ENCODE assay signal across 36 cellular contexts in genomic region chr10:10503772-10504171, GRCh38.
A peak's percentile ranks its signal among the peaks of the same experiment; 100 is the strongest.
DNase-seq lines count a peak whose midpoint lies in the region; ATAC-seq, FAIRE-seq and TF ChIP-seq lines count a peak whose summit lies in the region.
"Had no signal": no experiment of that assay in that cellular context is flagged by ENCODE, and none has a peak within 500 bp of the region (broad histone marks: within the 10 kb centered on the region; RNA-seq: fewer than 3 reads in every experiment).

No MANE protein-coding gene starts in this region.

- TF ChIP-seq RAD21 in HepG2 (CRISPR knock-in tag; IDR thresholded peaks at IDR 0.05) (no peak), A549 (conservative IDR thresholded peaks at IDR 0.05 in 1 of 2, IDR thresholded peaks at IDR 0.05 in 1 of 2) (no peak), IMR-90 (IDR thresholded peaks at IDR 0.05; ENCODE audit: low read length) (no peak)

- no peak overlapping the region for H2AK9ac ChIP-seq in IMR-90 (replicated peaks; ENCODE audit: low read depth, low read length, poor library complexity)

- no peaks in the 10 kb centered on the region for H3K9me1 ChIP-seq in IMR-90 (ENCODE audit: insufficient read depth, low read length)

- no peak overlapping the region for H3K4me3 Mint-ChIP-seq in T-helper 2 cell treated with Interferon-gamma antibody and Interleukin-4, amounts not matched to agents 5 μg/mL and 100 μg/mL, for 36 hours
- H3K4me3 Mint-ChIP-seq: B cell; CD14-positive monocyte; CD4-positive, alpha-beta memory T cell; CD4-positive, alpha-beta T cell; CD4-positive, CD25-positive, alpha-beta regulatory T cell; CD8-positive, alpha-beta memory T cell; CD8-positive, alpha-beta T cell had no signal

- no peak overlapping the region for H2BK15ac ChIP-seq in IMR-90 (ENCODE audit: low read depth, low read length)

- H3K4ac ChIP-seq in IMR-90 (ENCODE audit: low read depth, low read length) = no peak overlapping the region

- H4K8ac ChIP-seq in IMR-90 (ENCODE audit: low read depth in 2 of 2, low read length in 2 of 2) = no peak overlapping the region

- peaks cover 18% of the 10 kb centered on the region for H3K4me1 Mint-ChIP-seq in T-helper 2 cell treated with Interferon-gamma antibody and Interleukin-4, amounts not matched to agents 5 μg/mL and 100 μg/mL, for 36 hours (ENCODE audit: low read depth)
- H3K4me1 Mint-ChIP-seq: B cell; CD4-positive, alpha-beta memory T cell; CD4-positive, CD25-positive, alpha-beta regulatory T cell; CD8-positive, alpha-beta memory T cell had no signal

- H3K27ac Mint-ChIP-seq in T-helper 2 cell treated with Interferon-gamma antibody and Interleukin-4, amounts not matched to agents 5 μg/mL and 100 μg/mL, for 36 hours = no peak overlapping the region
- H3K27ac Mint-ChIP-seq: B cell; CD14-positive monocyte; CD4-positive, alpha-beta memory T cell; CD4-positive, alpha-beta T cell; CD4-positive, CD25-positive, alpha-beta regulatory T cell; CD8-positive, alpha-beta memory T cell; CD8-positive, alpha-beta T cell had no signal

- H3K4me3 ChIP-seq in HepG2 (replicated peaks in 1 of 3; ENCODE audit: insufficient read depth in 1 of 3, low read depth in 2 of 3, low read length in 3 of 3) = no peak overlapping the region
- no peak overlapping the region for H3K4me3 ChIP-seq in right lobe of liver
- H3K4me3 ChIP-seq in A549 = no peak overlapping the region
- H3K4me3 ChIP-seq in ACC112 (ENCODE audit: low read depth, low read length) = no peak overlapping the region
- H3K4me3 ChIP-seq in IMR-90 (ENCODE audit: insufficient read depth, low read depth, low read length) = no peak overlapping the region
- H3K4me3 ChIP-seq: BLaER1; BLaER1 treated with 17β-estradiol and CSF1 and Interleukin-3, amounts not matched to agents 10 nM and 100 nM had no signal

- H3K9ac ChIP-seq in HepG2 (ENCODE audit: insufficient read depth, low read depth, low read length) (no peak overlapping the region), IMR-90 (ENCODE audit: low read depth, low read length) (no peak overlapping the region)
- H3K9ac ChIP-seq: BLaER1; BLaER1 treated with 17β-estradiol and CSF1 and Interleukin-3, amounts not matched to agents 10 nM and 100 nM had no signal

- TF ChIP-seq EP300 in HepG2 (IDR thresholded peaks at IDR 0.05; ENCODE audit: low read depth in 2 of 2, low read length in 2 of 2) = no peak
- no peak for TF ChIP-seq EP300 in HepG2 (CRISPR knock-in tag; IDR thresholded peaks at IDR 0.05; ENCODE audit: borderline replicate concordance)
- no peak for TF ChIP-seq EP300 in A549 (IDR thresholded peaks at IDR 0.05)

- H3K4me2 ChIP-seq in HepG2 (ENCODE audit: low read depth, low read length) (no peak overlapping the region), A549 (no peak overlapping the region), IMR-90 (ENCODE audit: low read depth, low read length) (no peak overlapping the region)
- H3K4me2 ChIP-seq: BLaER1; BLaER1 treated with 17β-estradiol and CSF1 and Interleukin-3, amounts not matched to agents 10 nM and 100 nM had no signal

- in situ Hi-C loops in HepG2 (cut with HindIII; ENCODE audit: extremely low pct_ligation_motif_present, low pct_unique_long_range_greater_than_20kb) = no loop called here
- in situ Hi-C loops in IMR-90 (cut with MboI; ENCODE audit: low sequenced_read_pairs) = no loop called here

- ATAC-seq in HepG2 (no peak), right lobe of liver (no peak), A549 (no peak), IMR-90 (ENCODE audit: low read depth) (no peak)
- ATAC-seq: CD8-positive, alpha-beta T cell had no signal

- POLR2A ChIA-PET in HepG2 (lab: Yijun Ruan, JAX) = no interaction called here
- POLR2A ChIA-PET in A549 (lab: Yijun Ruan, JAX) = no interaction called here
- POLR2A ChIA-PET in IMR-90 (lab: Charles Lee; ENCODE audit: unreplicated experiment) = no interaction called here

- peaks cover 1% of the 10 kb centered on the region for H3K36me3 Mint-ChIP-seq in T-helper 2 cell treated with Interferon-gamma antibody and Interleukin-4, amounts not matched to agents 5 μg/mL and 100 μg/mL, for 36 hours (ENCODE audit: low read depth)
- H3K36me3 Mint-ChIP-seq: CD14-positive monocyte; CD4-positive, alpha-beta memory T cell; CD4-positive, CD25-positive, alpha-beta regulatory T cell; CD8-positive, alpha-beta memory T cell; CD8-positive, alpha-beta T cell had no signal

- H3K27me3 Mint-ChIP-seq in T-helper 2 cell treated with Interferon-gamma antibody and Interleukin-4, amounts not matched to agents 5 μg/mL and 100 μg/mL, for 36 hours (ENCODE audit: low read depth) = no peaks in the 10 kb centered on the region
- H3K27me3 Mint-ChIP-seq: CD4-positive, CD25-positive, alpha-beta regulatory T cell had no signal

- DNase-seq in HepG2 (ENCODE audit: low spot score) (no peak), right lobe of liver (no peak), A549 (ENCODE audit: low read depth in 1 of 2, low spot score in 1 of 2) (no peak), IMR-90 (no peak), dedifferentiated amniotic fluid mesenchymal stem cell (ENCODE audit: extremely low spot score) (no peak), AML-193 (lab: John Stamatoyannopoulos, UW) (no peak)
- DNase-seq in T-helper 2 cell treated with Interferon-gamma antibody and Interleukin-4, amounts not matched to agents 5 μg/mL and 100 μg/mL, for 36 hours (ENCODE audit: low spot score) = no peak
- DNase-seq: 8988T; ACHN; BE2C; C1 segment of cervical spinal cord; Caco-2; Calu3; CD4-positive, alpha-beta memory T cell; CD4-positive, alpha-beta T cell; CD4-positive, CD25-positive, alpha-beta regulatory T cell; CD8-positive, alpha-beta memory T cell; CD8-positive, alpha-beta T cell; COR-L47; DMS 273 treated with DMSO at 0.1 percent for 48 hours; DMS153; DMS53; DMS79; DMS79 treated with DMSO at 0.1 percent for 48 hours; DND-41; EL had no signal

- no peaks in the 10 kb centered on the region for H3K79me1 ChIP-seq in IMR-90 (ENCODE audit: low read depth in 1 of 2, low read length in 2 of 2)

- H4K5ac ChIP-seq in IMR-90 (ENCODE audit: low read depth, low read length) = no peak overlapping the region

- H3K79me2 ChIP-seq in HepG2 (ENCODE audit: insufficient read depth, low read length) (no peaks in the 10 kb centered on the region), ACC112 (ENCODE audit: control insufficient read depth, insufficient read depth, low read length, unreplicated experiment) (no peaks in the 10 kb centered on the region)

- H3K9me3 Mint-ChIP-seq in T-helper 2 cell treated with Interferon-gamma antibody and Interleukin-4, amounts not matched to agents 5 μg/mL and 100 μg/mL, for 36 hours = peaks cover 20% of the 10 kb centered on the region

- H4K20me1 ChIP-seq in HepG2 (ENCODE audit: insufficient read depth, low read length) = no peaks in the 10 kb centered on the region
- H4K20me1 ChIP-seq in IMR-90 (ENCODE audit: insufficient read depth, low read length) = no peaks in the 10 kb centered on the region
- H4K20me1 ChIP-seq: BLaER1; BLaER1 treated with 17β-estradiol and CSF1 and Interleukin-3, amounts not matched to agents 10 nM and 100 nM had no signal

- TF ChIP-seq CTCF in HepG2 (CRISPR knock-in tag; IDR thresholded peaks at IDR 0.05) = no peak
- no peak for TF ChIP-seq CTCF in right lobe of liver (IDR thresholded peaks at IDR 0.05)
- TF ChIP-seq CTCF in A549 (IDR thresholded peaks at IDR 0.05) = no peak
- TF ChIP-seq CTCF in IMR-90 (conservative IDR thresholded peaks at IDR 0.05; ENCODE audit: low read depth, low read length) = no peak

- no peak overlapping the region for H2BK5ac ChIP-seq in IMR-90 (ENCODE audit: low read depth, low read length, poor library complexity, severe bottlenecking)

- H2BK20ac ChIP-seq in IMR-90 (ENCODE audit: low read depth, low read length) = no peak overlapping the region

- H4K91ac ChIP-seq in IMR-90 (ENCODE audit: insufficient read depth, low read depth, low read length) = no peak overlapping the region

- no peaks in the 10 kb centered on the region for H3K36me3 ChIP-seq in HepG2 (replicated peaks in 1 of 2; ENCODE audit: control insufficient read depth in 1 of 2, insufficient read depth in 2 of 2, low read length in 2 of 2)
- no peaks in the 10 kb centered on the region for H3K36me3 ChIP-seq in right lobe of liver
- H3K36me3 ChIP-seq in ACC112 (ENCODE audit: insufficient read depth, low read length) = no peaks in the 10 kb centered on the region
- no peaks in the 10 kb centered on the region for H3K36me3 ChIP-seq in IMR-90 (ENCODE audit: control insufficient read depth, insufficient read depth, low read length)
- H3K36me3 ChIP-seq: BE2C; BLaER1; BLaER1 treated with 17β-estradiol and CSF1 and Interleukin-3, amounts not matched to agents 10 nM and 100 nM had no signal

- FAIRE-seq in HepG2 (lab: Jason Lieb, UNC) (no peak), A549 (lab: Jason Lieb, UNC) (no peak)
- FAIRE-seq: A204.1, D721Med, G401.6 had no signal

- no peak overlapping the region for H3K14ac ChIP-seq in IMR-90 (replicated peaks; ENCODE audit: low read depth, low read length)

- no peak overlapping the region for H3K18ac ChIP-seq in IMR-90 (ENCODE audit: low read depth, low read length)

- WGBS in HepG2 (ENCODE audit: low lambda C conversion rate) = 0% methylated on average over 1 of the region's 1 CpG
- 24% methylated on average over 1 of the region's 1 CpG for whole genome bisulfite sequencing in right lobe of liver (ENCODE audit: insufficient coverage, low coverage, low lambda C conversion rate, missing lambda C conversion rate)
- WGBS in A549 (ENCODE audit: missing lambda C conversion rate) = 0% methylated on average over 1 of the region's 1 CpG
- WGBS in IMR-90 (ENCODE audit: extremely low coverage in 2 of 2, insufficient read length in 1 of 2), 2 experiments = no CpG with 5 or more reads among the region's 1 CpG

- intact Hi-C loops in HepG2 (cut with micrococcal nuclease; ENCODE audit: unreplicated experiment) = no loop called here
- intact Hi-C loops in right lobe of liver (cut with DNase I) = no loop called here
- intact Hi-C loops in IMR-90 (cut with micrococcal nuclease) = no loop called here

- H3K27me3 ChIP-seq in HepG2 (ENCODE audit: control insufficient read depth in 1 of 2, insufficient read depth in 2 of 2, low read length in 2 of 2) (no peaks in the 10 kb centered on the region), right lobe of liver (no peaks in the 10 kb centered on the region), ACC112 (ENCODE audit: insufficient read depth, low read length) (no peaks in the 10 kb centered on the region), IMR-90 (ENCODE audit: control insufficient read depth, insufficient read depth, low read length) (no peaks in the 10 kb centered on the region)
- H3K27me3 ChIP-seq: BE2C; BLaER1; BLaER1 treated with 17β-estradiol and CSF1 and Interleukin-3, amounts not matched to agents 10 nM and 100 nM had no signal

- BruUV-seq in HepG2 (replicated peaks; lab: Mats Ljungman, UMichigan) (no TSS peak), IMR-90 (replicated peaks; lab: Mats Ljungman, UMichigan) (no TSS peak)

- CTCF ChIA-PET in HepG2 (lab: Yijun Ruan, JAX; ENCODE audit: low intra/inter-chr PET ratio, low total read pairs) (no interaction called here), A549 (lab: Yijun Ruan, JAX) (no interaction called here), IMR-90 (lab: Yijun Ruan, JAX) (no interaction called here)

- no peak overlapping the region for H3K27ac ChIP-seq in HepG2 (ENCODE audit: extremely low read length, insufficient read depth, low read length)
- no peak overlapping the region for H3K27ac ChIP-seq in right lobe of liver
- H3K27ac ChIP-seq in A549 = no peak overlapping the region
- no peak overlapping the region for H3K27ac ChIP-seq in ACC112 (ENCODE audit: low read depth, low read length)
- H3K27ac ChIP-seq in IMR-90 (ENCODE audit: insufficient read depth, low read length) = no peak overlapping the region
- H3K27ac ChIP-seq: 22Rv1; BLaER1; BLaER1 treated with 17β-estradiol and CSF1 and Interleukin-3, amounts not matched to agents 10 nM and 100 nM; C4-2B had no signal

- TF ChIP-seq POLR2A in HepG2 (IDR thresholded peaks at IDR 0.05; ENCODE audit: insufficient read depth in 1 of 2, low read depth in 2 of 2, low read length in 2 of 2) (no peak), right lobe of liver (IDR thresholded peaks at IDR 0.05) (no peak), A549 (IDR thresholded peaks at IDR 0.05; ENCODE audit: low read length) (no peak), IMR-90 (IDR thresholded peaks at IDR 0.05; ENCODE audit: low read depth, low read length) (no peak)

- H2AFZ ChIP-seq in HepG2 (ENCODE audit: low read length) (no peak overlapping the region), ACC112 (ENCODE audit: low read length, unreplicated experiment) (peak overlapping the region; percentile 29), IMR-90 (replicated peaks; ENCODE audit: low read length, poor library complexity) (no peak overlapping the region)

- H2AK5ac ChIP-seq in IMR-90 (ENCODE audit: low read depth, low read length) = no peak overlapping the region

- H3K56ac ChIP-seq in IMR-90 (ENCODE audit: extremely low read depth, insufficient read depth, low read length) = no peak overlapping the region

- no peak overlapping the region for H3K23ac ChIP-seq in IMR-90 (ENCODE audit: low read depth, low read length)

- dilution Hi-C loops in IMR-90 (cut with HindIII; ENCODE audit: low sequenced_read_pairs, unreplicated experiment) = no loop called here

- H3K4me1 ChIP-seq in HepG2 (ENCODE audit: insufficient read depth, low read length) (no peaks in the 10 kb centered on the region), right lobe of liver (no peaks in the 10 kb centered on the region), A549 (no peaks in the 10 kb centered on the region), ACC112 (ENCODE audit: control insufficient read depth, insufficient read depth, low read length, unreplicated experiment) (peaks cover 15% of the 10 kb centered on the region), IMR-90 (ENCODE audit: control insufficient read depth, insufficient read depth, low read length) (peaks cover 5% of the 10 kb centered on the region; the same call in 1 of the 2 replicates)
- H3K4me1 ChIP-seq: BE2C, BLaER1, Caco-2 had no signal

- peaks cover 85% of the 10 kb centered on the region for H3K9me3 ChIP-seq in HepG2 (ENCODE audit: low read length)
- no peaks in the 10 kb centered on the region for H3K9me3 ChIP-seq in right lobe of liver
- H3K9me3 ChIP-seq in A549 = no peaks in the 10 kb centered on the region
- peaks cover 5% of the 10 kb centered on the region for H3K9me3 ChIP-seq in IMR-90 (ENCODE audit: control insufficient read depth, insufficient read depth, low read length)
- H3K9me3 ChIP-seq: BE2C; BLaER1; BLaER1 treated with 17β-estradiol and CSF1 and Interleukin-3, amounts not matched to agents 10 nM and 100 nM; Caco-2 had no signal

- H2BK120ac ChIP-seq in IMR-90 (ENCODE audit: low read depth, low read length) = no peak overlapping the region

Comparison
In these comparisons a context has a peak if more than half of its experiments do, and no peak if none do; other contexts are left out.
1. Of the 38 proteins assayed by ChIP-seq in both HepG2 and A549: peak only in HepG2: none; only in A549: none; in both: MAFK; in neither: 37.